ENCODE assay signal across 2 cellular contexts in the genomic region with DNA sequence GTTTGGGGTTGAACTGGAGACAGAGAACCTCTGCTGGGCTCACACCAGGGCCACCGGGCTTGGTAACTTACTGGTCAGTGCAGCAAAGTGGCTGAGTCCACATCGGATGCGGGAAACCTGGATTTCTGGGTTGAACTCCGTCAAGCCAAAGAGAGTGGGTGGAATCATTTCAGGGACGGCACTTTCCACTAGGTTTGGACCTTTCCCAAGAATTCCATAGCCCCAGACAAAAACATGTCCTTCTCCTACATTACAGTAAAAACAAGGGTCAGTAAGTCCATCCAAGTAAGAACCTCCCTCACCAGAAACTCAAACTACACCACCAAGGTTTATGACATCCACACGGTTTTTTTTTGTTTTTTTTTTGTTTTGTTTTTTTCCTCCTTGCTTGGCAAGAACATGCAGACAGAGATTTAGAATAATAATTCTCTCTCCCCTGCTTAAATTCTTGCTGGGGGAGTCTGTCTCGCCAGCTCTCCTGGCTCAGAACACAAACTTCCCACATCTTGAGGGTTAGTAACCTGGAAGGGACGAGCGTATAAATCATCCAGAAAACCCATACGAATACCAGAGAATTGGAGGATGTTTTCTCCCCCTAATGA.
TF ChIP-seq lines count a peak whose summit lies in the region.

No MANE protein-coding gene starts in this region.

TF ChIP-seq in IMR-90, 13 proteins besides CTCF, POLR2A, EP300 and RAD21:
- TF ChIP-seq, protein P1, sequence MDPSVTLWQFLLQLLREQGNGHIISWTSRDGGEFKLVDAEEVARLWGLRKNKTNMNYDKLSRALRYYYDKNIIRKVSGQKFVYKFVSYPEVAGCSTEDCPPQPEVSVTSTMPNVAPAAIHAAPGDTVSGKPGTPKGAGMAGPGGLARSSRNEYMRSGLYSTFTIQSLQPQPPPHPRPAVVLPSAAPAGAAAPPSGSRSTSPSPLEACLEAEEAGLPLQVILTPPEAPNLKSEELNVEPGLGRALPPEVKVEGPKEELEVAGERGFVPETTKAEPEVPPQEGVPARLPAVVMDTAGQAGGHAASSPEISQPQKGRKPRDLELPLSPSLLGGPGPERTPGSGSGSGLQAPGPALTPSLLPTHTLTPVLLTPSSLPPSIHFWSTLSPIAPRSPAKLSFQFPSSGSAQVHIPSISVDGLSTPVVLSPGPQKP (IDR thresholded peaks at IDR 0.05; ENCODE audit: borderline replicate concordance, low read depth, low read length): no peak
- TF ChIP-seq BHLHE40 (IDR thresholded peaks at IDR 0.05; ENCODE audit: low read depth, low read length) (no peak), MXI1 (IDR thresholded peaks at IDR 0.05; ENCODE audit: borderline replicate concordance, low read depth, low read length) (no peak), CHD1 (IDR thresholded peaks at IDR 0.05; ENCODE audit: low read depth, low read length) (no peak), NFE2L2 (IDR thresholded peaks at IDR 0.05; ENCODE audit: low read depth, low read length) (no peak), MAZ (IDR thresholded peaks at IDR 0.05; ENCODE audit: borderline replicate concordance, low read depth, low read length) (no peak), CEBPB (IDR thresholded peaks at IDR 0.05; ENCODE audit: low read depth, low read length) (no peak), SMC3 (IDR thresholded peaks at IDR 0.05; ENCODE audit: low read depth, low read length) (no peak), FOS (IDR thresholded peaks at IDR 0.05; ENCODE audit: low read depth, low read length) (no peak), RCOR1 (IDR thresholded peaks at IDR 0.05; ENCODE audit: insufficient replicate concordance, low read length) (no peak), MAFK (IDR thresholded peaks at IDR 0.05; ENCODE audit: low read depth, low read length) (no peak), RFX5 (IDR thresholded peaks at IDR 0.05; ENCODE audit: low read depth, low read length) (no peak)
- TF ChIP-seq, protein P2, sequence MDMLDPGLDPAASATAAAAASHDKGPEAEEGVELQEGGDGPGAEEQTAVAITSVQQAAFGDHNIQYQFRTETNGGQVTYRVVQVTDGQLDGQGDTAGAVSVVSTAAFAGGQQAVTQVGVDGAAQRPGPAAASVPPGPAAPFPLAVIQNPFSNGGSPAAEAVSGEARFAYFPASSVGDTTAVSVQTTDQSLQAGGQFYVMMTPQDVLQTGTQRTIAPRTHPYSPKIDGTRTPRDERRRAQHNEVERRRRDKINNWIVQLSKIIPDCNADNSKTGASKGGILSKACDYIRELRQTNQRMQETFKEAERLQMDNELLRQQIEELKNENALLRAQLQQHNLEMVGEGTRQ (IDR thresholded peaks at IDR 0.05; ENCODE audit: low read depth, low read length): no peak

TF ChIP-seq in endothelial cell of umbilical vein, 7 proteins besides CTCF, POLR2A, EP300 and RAD21:
- TF ChIP-seq FOS (IDR thresholded peaks at IDR 0.05; ENCODE audit: borderline replicate concordance, insufficient read depth, low read length) (no peak), EZH2 (IDR thresholded peaks at IDR 0.05; ENCODE audit: borderline replicate concordance, low read depth, low read length, severe bottlenecking) (no peak), MYC (IDR thresholded peaks at IDR 0.05; ENCODE audit: low read depth, low read length) (no peak), JUN (IDR thresholded peaks at IDR 0.05; ENCODE audit: borderline replicate concordance, insufficient read depth, insufficient read length, low read depth) (no peak), GATA2 (IDR thresholded peaks at IDR 0.05; ENCODE audit: insufficient read depth, insufficient read length, low read depth, low read length) (no peak), POLR2AphosphoS5 (IDR thresholded peaks at IDR 0.05; ENCODE audit: insufficient read depth, low read depth, low read length) (no peak)
- TF ChIP-seq, protein P3, sequence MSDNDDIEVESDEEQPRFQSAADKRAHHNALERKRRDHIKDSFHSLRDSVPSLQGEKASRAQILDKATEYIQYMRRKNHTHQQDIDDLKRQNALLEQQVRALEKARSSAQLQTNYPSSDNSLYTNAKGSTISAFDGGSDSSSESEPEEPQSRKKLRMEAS (IDR thresholded peaks at IDR 0.05; ENCODE audit: insufficient read depth, insufficient read length): no peak
